ENCODE assay signal across 8 cellular contexts in genomic region chr10:77637474-77637985, GRCh38. TPM values are rescaled to one million over a fixed set of nuclear protein-coding genes. Genes with fewer than 3 reads are reported as not detected.
DNase-seq lines count a peak whose midpoint lies in the region; ATAC-seq, FAIRE-seq and TF ChIP-seq lines count a peak whose summit lies in the region.

KCNMA1 (minus strand) TSS chr10:77637808.

- peaks cover 18 to 19% of the 10 kb centered on the region in 2 donors for H3K27me3 ChIP-seq in small intestine (ENCODE audit: control insufficient read depth in 2 of 2, insufficient read depth in 2 of 2, low read length in 2 of 2)

- H3K9me3 ChIP-seq in small intestine (ENCODE audit: control insufficient read depth, low read depth) = no peaks in the 10 kb centered on the region

- H3K4me3 ChIP-seq in small intestine (ENCODE audit: low read depth in 1 of 2, low read length in 2 of 2) = peak within 1 kb of the TSS; percentile 38 to 50

- TF ChIP-seq RAD21 in Ishikawa (IDR thresholded peaks at IDR 0.05; ENCODE audit: low read depth) = no peak

- DNase-seq in DMS 273 (lab: John Stamatoyannopoulos, UW; ENCODE audit: unreplicated experiment) (peak; percentile 75), astrocyte of the hippocampus (ENCODE audit: low read depth, low spot score) (peak; percentile 84), iPS-NIHi11 (ENCODE audit: low spot score) (peak; percentile 72), small intestine (no peak), NCI-H2029 treated with DMSO at 0.1 percent for 48 hours (lab: John Stamatoyannopoulos, UW) (no peak), cerebellar cortex (ENCODE audit: low spot score) (no peak)

- no peak for ATAC-seq in GM19023 (IDR thresholded peaks at IDR 0.05; ENCODE audit: unreplicated experiment)

- peak within 1 kb of the TSS in 1 of 2 donors; percentile 17 for H3K27ac ChIP-seq in small intestine (ENCODE audit: low read depth in 1 of 2, low read length in 1 of 2)

- H3K4me1 ChIP-seq in small intestine (ENCODE audit: control insufficient read depth in 2 of 2, insufficient read depth in 1 of 2, low read depth in 1 of 2, low read length in 1 of 2) = no peaks in the 10 kb centered on the region

- FAIRE-seq in small intestine (lab: Jason Lieb, UNC) = no peak

- TF ChIP-seq EP300 in Ishikawa (IDR thresholded peaks at IDR 0.05; ENCODE audit: borderline replicate concordance) = 0 out of 2 replicates have a peak, but pooled peaks have one; percentile 26

- WGBS in small intestine, 3 donors = 0% methylated on average over 13 to 66 of the region's 66 CpGs

- no peaks in the 10 kb centered on the region for H3K36me3 ChIP-seq in small intestine (ENCODE audit: control insufficient read depth in 2 of 2, insufficient read depth in 2 of 2, low read length in 2 of 2)

TF ChIP-seq in Ishikawa, 13 proteins besides CTCF, POLR2A, EP300 and RAD21:
- TF ChIP-seq ZBTB7A (IDR thresholded peaks at IDR 0.05; ENCODE audit: low read depth) (no peak), CEBPB (IDR thresholded peaks at IDR 0.05) (no peak), TEAD4 (IDR thresholded peaks at IDR 0.05) (no peak), EGR1 (IDR thresholded peaks at IDR 0.05) (no peak), TAF1 (IDR thresholded peaks at IDR 0.05; ENCODE audit: low read depth) (no peak), YY1 (IDR thresholded peaks at IDR 0.05; ENCODE audit: low read depth) (no peak), FOXM1 (IDR thresholded peaks at IDR 0.05; ENCODE audit: borderline replicate concordance, low read depth) (no peak), TCF12 (IDR thresholded peaks at IDR 0.05; ENCODE audit: low read depth) (no peak), REST (IDR thresholded peaks at IDR 0.05; ENCODE audit: low read depth) (no peak), CREB1 (IDR thresholded peaks at IDR 0.05; ENCODE audit: low read depth) (no peak)
- TF ChIP-seq, protein P1, sequence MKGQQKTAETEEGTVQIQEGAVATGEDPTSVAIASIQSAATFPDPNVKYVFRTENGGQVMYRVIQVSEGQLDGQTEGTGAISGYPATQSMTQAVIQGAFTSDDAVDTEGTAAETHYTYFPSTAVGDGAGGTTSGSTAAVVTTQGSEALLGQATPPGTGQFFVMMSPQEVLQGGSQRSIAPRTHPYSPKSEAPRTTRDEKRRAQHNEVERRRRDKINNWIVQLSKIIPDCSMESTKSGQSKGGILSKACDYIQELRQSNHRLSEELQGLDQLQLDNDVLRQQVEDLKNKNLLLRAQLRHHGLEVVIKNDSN (IDR thresholded peaks at IDR 0.05) = no peak

RNA-seq across cellular contexts. Expression of gene KCNMA1, which starts in this region (rescaled TPM):
- polyA plus RNA-seq in small intestine = 1 to 10 TPM; 2.7 to 8.6 (median 6.9) TPM

Comparison
In these comparisons a context has a peak if more than half of its experiments do, and no peak if none do; other contexts are left out.
1. DNase-seq: peak in DMS 273 (single experiment), astrocyte of the hippocampus (single experiment) and iPS-NIHi11 (single experiment); none in small intestine (single experiment), NCI-H2029 treated with DMSO at 0.1 percent for 48 hours (single experiment) and cerebellar cortex (single experiment).